ENCODE assay signal across 37 cellular contexts in genomic region chr3:66778107-66778506, GRCh38.
"Had no signal": no experiment of that assay in that cellular context is flagged by ENCODE, and none has a peak within 500 bp of the region (broad histone marks: within the 10 kb centered on the region; RNA-seq: fewer than 3 reads in every experiment).

No MANE protein-coding gene starts in this region.

- H3K9me3 ChIP-seq: adrenal gland, body of pancreas, esophagus muscularis mucosa, gastrocnemius medialis, heart left ventricle had no signal

- H3K4me1 Mint-ChIP-seq: activated CD4-positive, alpha-beta T cell treated with anti-CD3 and anti-CD28 coated beads for 36 hours; activated CD4-positive, alpha-beta T cell treated with anti-CD3 and anti-CD28 coated beads, Interleukin-2, amount 10 ng/mL, durations not matched to agents 24 days and 14 days; activated CD8-positive, alpha-beta memory T cell treated with anti-CD3 and anti-CD28 coated beads, Interleukin-2, amount 10 ng/mL, durations not matched to agents 7 days and 5 days; activated naive CD4-positive, alpha-beta T cell treated with anti-CD3 and anti-CD28 coated beads, Interleukin-2, amount 50 U/mL, for 24 hours; activated naive CD8-positive, alpha-beta T cell treated with anti-CD3 and anti-CD28 coated beads for 36 hours; activated naive CD8-positive, alpha-beta T cell treated with anti-CD3 and anti-CD28 coated beads, Interleukin-2, amount 50 U/mL, for 24 hours had no signal

- H3K27me3 ChIP-seq: adrenal gland, body of pancreas, esophagus muscularis mucosa, gastrocnemius medialis, heart left ventricle had no signal

- H3K36me3 ChIP-seq: adrenal gland, esophagus muscularis mucosa, gastrocnemius medialis, heart left ventricle, WERI-Rb-1 had no signal

- H3K9me3 Mint-ChIP-seq: activated CD4-positive, alpha-beta memory T cell treated with anti-CD3 and anti-CD28 coated beads for 36 hours; activated CD4-positive, alpha-beta T cell treated with anti-CD3 and anti-CD28 coated beads, Interleukin-2, amount 10 ng/mL, durations not matched to agents 24 days and 14 days; activated naive CD4-positive, alpha-beta T cell treated with anti-CD3 and anti-CD28 coated beads for 36 hours; activated naive CD4-positive, alpha-beta T cell treated with anti-CD3 and anti-CD28 coated beads, Interleukin-2, amount 50 U/mL, for 24 hours; activated naive CD8-positive, alpha-beta T cell treated with anti-CD3 and anti-CD28 coated beads for 36 hours; activated naive CD8-positive, alpha-beta T cell treated with anti-CD3 and anti-CD28 coated beads, Interleukin-2, amount 50 U/mL, for 24 hours; activated T-helper 1 cell treated with anti-CD3 and anti-CD28 coated beads, Interleukin-12 subunit alpha, Interleukin-12 subunit beta, Interleukin-2, Interleukin-4 antibody, amounts not matched to agents 30 ng/mL and 10 ng/mL and 1 ng/mL, durations not matched to agents 14 hours and 24 hours and 36 hours; activated T-helper 2 cell treated with anti-CD3 and anti-CD28 coated beads, Interferon-gamma antibody, Interleukin-2, Interleukin-4, amounts not matched to agents 10 μg/mL and 5 μg/mL and 100 μg/mL, durations not matched to agents 14 hours and 24 hours and 36 hours; effector memory CD8-positive, alpha-beta T cell; T-helper 2 cell treated with Interferon-gamma antibody and Interleukin-4, amounts not matched to agents 5 μg/mL and 100 μg/mL, for 36 hours had no signal

- H3K27ac Mint-ChIP-seq: activated CD4-positive, alpha-beta memory T cell treated with anti-CD3 and anti-CD28 coated beads for 36 hours; activated CD4-positive, alpha-beta T cell treated with anti-CD3 and anti-CD28 coated beads for 36 hours; activated CD4-positive, alpha-beta T cell treated with anti-CD3 and anti-CD28 coated beads, Interleukin-2, amount 10 ng/mL, durations not matched to agents 24 days and 14 days; activated CD8-positive, alpha-beta memory T cell treated with anti-CD3 and anti-CD28 coated beads, Interleukin-2, amount 10 ng/mL, durations not matched to agents 7 days and 5 days; activated CD8-positive, alpha-beta T cell treated with anti-CD3 and anti-CD28 coated beads, Interleukin-2, amount 10 ng/mL, durations not matched to agents 7 days and 5 days; activated naive CD4-positive, alpha-beta T cell treated with anti-CD3 and anti-CD28 coated beads for 36 hours; activated naive CD4-positive, alpha-beta T cell treated with anti-CD3 and anti-CD28 coated beads, Interleukin-2, amount 50 U/mL, for 24 hours; activated naive CD8-positive, alpha-beta T cell treated with anti-CD3 and anti-CD28 coated beads for 36 hours; activated naive CD8-positive, alpha-beta T cell treated with anti-CD3 and anti-CD28 coated beads, Interleukin-2, amount 50 U/mL, for 24 hours; activated T-helper 1 cell treated with anti-CD3 and anti-CD28 coated beads, Interleukin-12 subunit alpha, Interleukin-12 subunit beta, Interleukin-2, Interleukin-4 antibody, amounts not matched to agents 30 ng/mL and 10 ng/mL and 1 ng/mL, durations not matched to agents 14 hours and 24 hours and 36 hours; activated T-helper 2 cell treated with anti-CD3 and anti-CD28 coated beads, Interferon-gamma antibody, Interleukin-2, Interleukin-4, amounts not matched to agents 10 μg/mL and 5 μg/mL and 100 μg/mL, durations not matched to agents 14 hours and 24 hours and 36 hours; effector memory CD8-positive, alpha-beta T cell; T-helper 17 cell; T-helper 2 cell treated with Interferon-gamma antibody and Interleukin-4, amounts not matched to agents 5 μg/mL and 100 μg/mL, for 36 hours had no signal

- H3K4me3 ChIP-seq: adrenal gland, body of pancreas, esophagus muscularis mucosa, gastrocnemius medialis, heart left ventricle had no signal

- H3K4me1 ChIP-seq: adrenal gland, body of pancreas, esophagus muscularis mucosa, foreskin keratinocyte, gastrocnemius medialis, heart left ventricle had no signal

- H3K36me3 Mint-ChIP-seq: activated CD4-positive, alpha-beta memory T cell treated with anti-CD3 and anti-CD28 coated beads for 36 hours; activated CD8-positive, alpha-beta memory T cell treated with anti-CD3 and anti-CD28 coated beads, Interleukin-2, amount 10 ng/mL, durations not matched to agents 7 days and 5 days; activated naive CD4-positive, alpha-beta T cell treated with anti-CD3 and anti-CD28 coated beads, Interleukin-2, amount 50 U/mL, for 24 hours; activated naive CD8-positive, alpha-beta T cell treated with anti-CD3 and anti-CD28 coated beads for 36 hours had no signal

- DNase-seq: activated CD4-positive, alpha-beta memory T cell treated with anti-CD3 and anti-CD28 coated beads for 36 hours; activated CD4-positive, alpha-beta T cell treated with anti-CD3 and anti-CD28 coated beads for 36 hours; activated CD4-positive, alpha-beta T cell treated with anti-CD3 and anti-CD28 coated beads, Interleukin-2, amount 10 ng/mL, durations not matched to agents 24 days and 14 days; activated CD4-positive, CD25-positive, alpha-beta regulatory T cell; activated CD4-positive, CD25-positive, alpha-beta regulatory T cell treated with anti-CD3 and anti-CD28 coated beads, Interleukin-2, amount 50 U/mL, for 72 hours; activated CD8-positive, alpha-beta memory T cell treated with anti-CD3 and anti-CD28 coated beads, Interleukin-2, amount 10 ng/mL, durations not matched to agents 7 days and 5 days; activated CD8-positive, alpha-beta memory T cell treated with anti-CD3 and anti-CD28 coated beads, Interleukin-2, amount 50 U/mL, for 4 hours; activated CD8-positive, alpha-beta T cell treated with anti-CD3 and anti-CD28 coated beads, Interleukin-2, amount 10 ng/mL, durations not matched to agents 7 days and 5 days; activated effector memory CD4-positive, alpha-beta T cell treated with anti-CD3 and anti-CD28 coated beads, Interleukin-2, amount 50 U/mL, for 16 hours; activated naive CD4-positive, alpha-beta T cell treated with anti-CD3 and anti-CD28 coated beads for 36 hours; activated naive CD8-positive, alpha-beta T cell treated with anti-CD3 and anti-CD28 coated beads for 36 hours; activated naive CD8-positive, alpha-beta T cell treated with anti-CD3 and anti-CD28 coated beads, Interleukin-2, amount 50 U/mL, for 24 hours; activated T-cell treated with anti-CD3 and anti-CD28 coated beads, Interleukin-2, amount 50 U/mL, for 1 hour; activated T-cell treated with anti-CD3 and anti-CD28 coated beads, Interleukin-2, amount 50 U/mL, for 48 hours; adrenal gland; amygdala; aorta; body of pancreas; caudate nucleus; cortex of kidney; dermis blood vessel endothelial cell; effector CD4-positive, alpha-beta T cell; effector memory CD8-positive, alpha-beta T cell; erythroblast; gastrocnemius medialis; glutamatergic neuron; heart left ventricle; T-helper 17 cell; T1000; WERI-Rb-1 had no signal

- FAIRE-seq: colon had no signal

- H3K4me3 Mint-ChIP-seq: activated CD4-positive, alpha-beta memory T cell treated with anti-CD3 and anti-CD28 coated beads for 36 hours; activated CD4-positive, alpha-beta T cell treated with anti-CD3 and anti-CD28 coated beads for 36 hours; activated CD4-positive, alpha-beta T cell treated with anti-CD3 and anti-CD28 coated beads, Interleukin-2, amount 10 ng/mL, durations not matched to agents 24 days and 14 days; activated CD8-positive, alpha-beta memory T cell treated with anti-CD3 and anti-CD28 coated beads, Interleukin-2, amount 10 ng/mL, durations not matched to agents 7 days and 5 days; activated CD8-positive, alpha-beta T cell treated with anti-CD3 and anti-CD28 coated beads, Interleukin-2, amount 10 ng/mL, durations not matched to agents 7 days and 5 days; activated naive CD4-positive, alpha-beta T cell treated with anti-CD3 and anti-CD28 coated beads for 36 hours; activated naive CD4-positive, alpha-beta T cell treated with anti-CD3 and anti-CD28 coated beads, Interleukin-2, amount 50 U/mL, for 24 hours; activated naive CD8-positive, alpha-beta T cell treated with anti-CD3 and anti-CD28 coated beads for 36 hours; activated naive CD8-positive, alpha-beta T cell treated with anti-CD3 and anti-CD28 coated beads, Interleukin-2, amount 50 U/mL, for 24 hours; activated T-helper 1 cell treated with anti-CD3 and anti-CD28 coated beads, Interleukin-12 subunit alpha, Interleukin-12 subunit beta, Interleukin-2, Interleukin-4 antibody, amounts not matched to agents 30 ng/mL and 10 ng/mL and 1 ng/mL, durations not matched to agents 14 hours and 24 hours and 36 hours; effector memory CD8-positive, alpha-beta T cell; T-helper 17 cell; T-helper 2 cell treated with Interferon-gamma antibody and Interleukin-4, amounts not matched to agents 5 μg/mL and 100 μg/mL, for 36 hours had no signal

- H3K27ac ChIP-seq: adrenal gland, body of pancreas, esophagus muscularis mucosa, foreskin keratinocyte, gastrocnemius medialis, heart left ventricle, WERI-Rb-1 had no signal

- H3K27me3 Mint-ChIP-seq: activated CD8-positive, alpha-beta memory T cell treated with anti-CD3 and anti-CD28 coated beads, Interleukin-2, amount 10 ng/mL, durations not matched to agents 7 days and 5 days; activated naive CD8-positive, alpha-beta T cell treated with anti-CD3 and anti-CD28 coated beads for 36 hours had no signal
